ENCODE assay signal across 23 cellular contexts in genomic region chr3:27905625-27906024, GRCh38.
DNase-seq lines count a peak whose midpoint lies in the region; ATAC-seq, FAIRE-seq and TF ChIP-seq lines count a peak whose summit lies in the region.
"Had no signal": no experiment of that assay in that cellular context is flagged by ENCODE, and none has a peak within 500 bp of the region (broad histone marks: within the 10 kb centered on the region; RNA-seq: fewer than 3 reads in every experiment).

No MANE protein-coding gene starts in this region.

- in situ Hi-C loops in GM12878 (cut with MboI): no loop called here

- H3K9me2 ChIP-seq in GM23338 (ENCODE audit: insufficient read depth): no peaks in the 10 kb centered on the region
- no peaks in the 10 kb centered on the region for H3K9me2 ChIP-seq in Karpas-422 (replicated peaks; ENCODE audit: insufficient read depth, low read length)

- WGBS in GM12878 (ENCODE audit: insufficient coverage, insufficient replicate concordance, low lambda C conversion rate, missing lambda C conversion rate): 15% methylated on average over 2 of the region's 2 CpGs
- 89 to 95% methylated on average over 2 of the region's 2 CpGs for WGBS in tibial nerve, 2 donors

- H3K4me3 ChIP-seq in GM23338: no peak overlapping the region
- no peak overlapping the region for H3K4me3 ChIP-seq in GM12878
- H3K4me3 ChIP-seq in tibial nerve: no peak overlapping the region
- no peak overlapping the region for H3K4me3 ChIP-seq in Karpas-422 (ENCODE audit: low read length)
- H3K4me3 ChIP-seq: A549, colonic mucosa, esophagus squamous epithelium, gastroesophageal sphincter had no signal

- TF ChIP-seq RAD21 in GM12878 (IDR thresholded peaks at IDR 0.05; ENCODE audit: insufficient read depth, low read depth, low read length): no peak

- no peaks in the 10 kb centered on the region for H3F3A ChIP-seq in GM23338 (replicated peaks; ENCODE audit: low read depth)

- no peak overlapping the region for H3K27ac Mint-ChIP-seq in GM23338
- H3K27ac Mint-ChIP-seq in natural killer cell treated with Interleukin-12 subunit alpha and Interleukin-12 subunit beta and Interleukin-15 and Interleukin-18, amount 100 ng/mL, for 72 hours: peak overlapping the region in 1 of 2 donors; percentile 95
- H3K27ac Mint-ChIP-seq: B cell had no signal

- H3K4me1 ChIP-seq in GM23338 (ENCODE audit: insufficient read depth) (peaks cover 4% of the 10 kb centered on the region; the same call in 1 of the 2 replicates), GM12878 (ENCODE audit: control insufficient read depth, insufficient read depth, low read length) (no peaks in the 10 kb centered on the region), tibial nerve (no peaks in the 10 kb centered on the region), Karpas-422 (ENCODE audit: low read length) (no peaks in the 10 kb centered on the region)
- H3K4me1 ChIP-seq: A549, Caco-2, colonic mucosa, esophagus squamous epithelium, gastroesophageal sphincter had no signal

- SMC1A ChIA-PET in GM12878 (lab: Charles Lee; ENCODE audit: uncharacterized antibody, unreplicated experiment): interaction anchor here (0.6 to 6.4 kb wide), 15 partner anchors 9 to 599 kb away, joined by 3 to 30 read pairs (median 3); partner anchors contain the start of gene EOMES

- H4K20me1 ChIP-seq in GM23338 (replicated peaks; ENCODE audit: insufficient read depth) (no peaks in the 10 kb centered on the region), GM12878 (ENCODE audit: control insufficient read depth, insufficient read depth) (no peaks in the 10 kb centered on the region), Karpas-422 (ENCODE audit: insufficient read depth, low read depth, low read length) (no peaks in the 10 kb centered on the region)

- peaks cover 15% of the 10 kb centered on the region; the same call in 2 of the 3 replicates for H3K4me1 Mint-ChIP-seq in GM23338
- peaks cover 47 to 54% of the 10 kb centered on the region in 2 donors for H3K4me1 Mint-ChIP-seq in natural killer cell treated with Interleukin-12 subunit alpha and Interleukin-12 subunit beta and Interleukin-15 and Interleukin-18, amount 100 ng/mL, for 72 hours (ENCODE audit: low read depth in 2 of 2)
- H3K4me1 Mint-ChIP-seq: B cell had no signal

- POLR2A ChIA-PET in GM12878 (lab: Charles Lee): no interaction called here

- no peak overlapping the region for H3K4me2 ChIP-seq in GM23338
- H3K4me2 ChIP-seq in GM12878 (ENCODE audit: control insufficient read depth, insufficient read depth): no peak overlapping the region
- no peak overlapping the region for H3K4me2 ChIP-seq in Karpas-422 (ENCODE audit: low read depth, low read length, poor library complexity, severe bottlenecking)
- H3K4me2 ChIP-seq: A549 had no signal

- peaks cover 3% of the 10 kb centered on the region for H3K27me3 Mint-ChIP-seq in GM23338 (ENCODE audit: insufficient read depth, low read depth, poor library complexity)
- H3K27me3 Mint-ChIP-seq in natural killer cell treated with Interleukin-12 subunit alpha and Interleukin-12 subunit beta and Interleukin-15 and Interleukin-18, amount 100 ng/mL, for 72 hours: no peaks in the 10 kb centered on the region
- H3K27me3 Mint-ChIP-seq: B cell had no signal

- CTCF ChIA-PET in GM12878 (lab: Yijun Ruan, JAX): interaction anchor here (0.9 to 2.0 kb wide), 6 partner anchors 10 to 184 kb away, joined by 3 to 6 read pairs (median 3); partner anchors contain the start of gene EOMES

- FAIRE-seq in GM12878 (lab: Jason Lieb, UNC): no peak
- FAIRE-seq: A549 had no signal

- H3K9me3 ChIP-seq in GM12878 (replicated peaks; ENCODE audit: control insufficient read depth, insufficient read depth, low read length): no peaks in the 10 kb centered on the region
- no peaks in the 10 kb centered on the region for H3K9me3 ChIP-seq in tibial nerve
- no peaks in the 10 kb centered on the region for H3K9me3 ChIP-seq in Karpas-422 (ENCODE audit: low read length)
- H3K9me3 ChIP-seq: A549, Caco-2, colonic mucosa, esophagus squamous epithelium, gastroesophageal sphincter had no signal

- TF ChIP-seq EP300 in GM12878 (IDR thresholded peaks at IDR 0.05; ENCODE audit: borderline replicate concordance in 1 of 2, control insufficient read depth in 1 of 2, low read depth in 2 of 2, low read length in 2 of 2) (no peak), tibial nerve (IDR thresholded peaks at IDR 0.05) (no peak)

- no peak overlapping the region for H3K4me3 Mint-ChIP-seq in GM23338
- H3K4me3 Mint-ChIP-seq in natural killer cell treated with Interleukin-12 subunit alpha and Interleukin-12 subunit beta and Interleukin-15 and Interleukin-18, amount 100 ng/mL, for 72 hours: peak overlapping the region; percentile 13
- H3K4me3 Mint-ChIP-seq: B cell had no signal

- H3K36me3 ChIP-seq in GM23338 (ENCODE audit: insufficient read depth) (no peaks in the 10 kb centered on the region), GM12878 (ENCODE audit: control insufficient read depth in 2 of 2, insufficient read depth in 2 of 2, low read length in 1 of 2) (no peaks in the 10 kb centered on the region), tibial nerve (no peaks in the 10 kb centered on the region), Karpas-422 (ENCODE audit: insufficient read depth, low read length) (no peaks in the 10 kb centered on the region)
- H3K36me3 ChIP-seq: colonic mucosa, esophagus squamous epithelium, gastroesophageal sphincter had no signal

- no peaks in the 10 kb centered on the region for H3K36me3 Mint-ChIP-seq in GM23338 (ENCODE audit: low read depth)
- H3K36me3 Mint-ChIP-seq in natural killer cell treated with Interleukin-12 subunit alpha and Interleukin-12 subunit beta and Interleukin-15 and Interleukin-18, amount 100 ng/mL, for 72 hours: no peaks in the 10 kb centered on the region

- no peak overlapping the region for H3K27ac ChIP-seq in GM23338 (ENCODE audit: low read depth)
- no peak overlapping the region for H3K27ac ChIP-seq in GM12878 (ENCODE audit: control insufficient read depth, insufficient read depth)
- H3K27ac ChIP-seq in tibial nerve: no peak overlapping the region
- no peak overlapping the region for H3K27ac ChIP-seq in Karpas-422 (ENCODE audit: low read length)
- H3K27ac ChIP-seq: A549, colonic mucosa, esophagus squamous epithelium, gastroesophageal sphincter had no signal

- H3K9me3 Mint-ChIP-seq in GM23338: no peaks in the 10 kb centered on the region
- H3K9me3 Mint-ChIP-seq in natural killer cell treated with Interleukin-12 subunit alpha and Interleukin-12 subunit beta and Interleukin-15 and Interleukin-18, amount 100 ng/mL, for 72 hours: peaks cover 2% of the 10 kb centered on the region

- no peaks in the 10 kb centered on the region for H3K79me2 ChIP-seq in GM23338 (replicated peaks; ENCODE audit: insufficient read depth)
- H3K79me2 ChIP-seq in GM12878 (ENCODE audit: control insufficient read depth, insufficient read depth, low read length): no peaks in the 10 kb centered on the region
- H3K79me2 ChIP-seq in Karpas-422 (ENCODE audit: low read length): no peaks in the 10 kb centered on the region

- no peak for TF ChIP-seq CTCF in GM23338 (conservative IDR thresholded peaks at IDR 0.05; ENCODE audit: low read depth in 2 of 2)
- TF ChIP-seq CTCF in GM12878 (IDR thresholded peaks at IDR 0.05 in 2 of 3, conservative IDR thresholded peaks at IDR 0.05 in 1 of 3; ENCODE audit: control insufficient read depth in 2 of 3, extremely low read depth in 1 of 3, insufficient read depth in 1 of 3, low read depth in 3 of 3, low read length in 3 of 3): no peak
- TF ChIP-seq CTCF in tibial nerve (IDR thresholded peaks at IDR 0.05): no peak

- no TSS peak for BruUV-seq in GM12878 (replicated peaks; lab: Mats Ljungman, UMichigan)

- intact Hi-C loops in GM12878 (cut with micrococcal nuclease; ENCODE audit: unreplicated experiment): no loop called here

- TF ChIP-seq POLR2A in GM12878 (IDR thresholded peaks at IDR 0.05; ENCODE audit: low read depth, low read length) (no peak), tibial nerve (IDR thresholded peaks at IDR 0.05) (no peak)

- H3K9ac ChIP-seq in GM12878 (ENCODE audit: control insufficient read depth, insufficient read depth, low read length): no peak overlapping the region
- no peak overlapping the region for H3K9ac ChIP-seq in Karpas-422 (ENCODE audit: low read length)

- no peak overlapping the region for H2AFZ ChIP-seq in GM23338
- no peak overlapping the region for H2AFZ ChIP-seq in GM12878 (ENCODE audit: control insufficient read depth, low read depth, low read length)
- H2AFZ ChIP-seq in Karpas-422 (ENCODE audit: low read length): no peak overlapping the region

- no peaks in the 10 kb centered on the region for H3K27me3 ChIP-seq in GM23338 (ENCODE audit: insufficient read depth)
- H3K27me3 ChIP-seq in GM12878 (replicated peaks in 1 of 2; ENCODE audit: control insufficient read depth in 2 of 2, insufficient read depth in 2 of 2, low read length in 1 of 2): no peaks in the 10 kb centered on the region
- no peaks in the 10 kb centered on the region for H3K27me3 ChIP-seq in tibial nerve
- H3K27me3 ChIP-seq in Karpas-422 (ENCODE audit: low read length): no peaks in the 10 kb centered on the region
- H3K27me3 ChIP-seq: colonic mucosa, esophagus squamous epithelium, gastroesophageal sphincter had no signal

- RAD21 ChIA-PET in GM12878 (lab: Charles Lee; ENCODE audit: unreplicated experiment): interaction anchor here (0.8 kb wide), 1 partner anchor 18 kb away, joined by 3 read pairs; no protein-coding TSS in a partner anchor

- ATAC-seq in GM23338 (peak; percentile 80), GM12878 (peak; percentile 71)
- ATAC-seq in natural killer cell treated with Interleukin-12 subunit alpha and Interleukin-12 subunit beta and Interleukin-15 and Interleukin-18, amount 100 ng/mL, for 72 hours: peak; percentile 95 to 98
- ATAC-seq: A549, gastroesophageal sphincter, PC-3 had no signal

- DNase-seq in activated CD8-positive, alpha-beta memory T cell treated with anti-CD3 and anti-CD28 coated beads, Interleukin-2, amount 50 U/mL, for 4 hours: peak; percentile 35
- DNase-seq in activated CD8-positive, alpha-beta memory T cell treated with anti-CD3 and anti-CD28 coated beads, Interleukin-2, amount 50 U/mL, for 48 hours: no peak
- no peak for DNase-seq in GM23338 (ENCODE audit: low spot score)
- no peak for DNase-seq in GM12878 (ENCODE audit: low read depth, low spot score)
- peak; percentile 77 for DNase-seq in natural killer cell treated with Interleukin-12 subunit alpha and Interleukin-12 subunit beta and Interleukin-15 and Interleukin-18, amount 100 ng/mL, for 72 hours (ENCODE audit: low spot score)
- DNase-seq in hippocampal formation (lab: John Stamatoyannopoulos, UW): no peak
- no peak for DNase-seq in tibial nerve (ENCODE audit: low spot score in 2 of 2)
- DNase-seq in Karpas-422: no peak
- DNase-seq: Caco-2; colonic mucosa; esophagus squamous epithelium; mammary epithelial cell; NCI-H1105; NCI-H2029 treated with DMSO at 0.1 percent for 48 hours; NCI-H446; PC-3; retina; SHP77; stimulated activated CD4-positive, alpha-beta T cell treated with anti-CD3 and anti-CD28 coated beads, Interleukin-4, amount 100 ng/mL, for 24 hours; substantia nigra had no signal

TF ChIP-seq in GM23338, 12 proteins besides CTCF, POLR2A, EP300 and RAD21:
- TF ChIP-seq EZH2phosphoT487 (IDR thresholded peaks at IDR 0.05; ENCODE audit: unreplicated experiment) (no peak), STAT1 (IDR thresholded peaks at IDR 0.05; ENCODE audit: unreplicated experiment) (no peak)
TF ChIP-seq in GM23338: peak in this region for 0.

Comparison
In these comparisons a context has a peak if more than half of its experiments do, and no peak if none do; other contexts are left out.
1. DNase-seq: peak in activated CD8-positive, alpha-beta memory T cell treated with anti-CD3 and anti-CD28 coated beads, Interleukin-2, amount 50 U/mL, for 4 hours (single experiment) and natural killer cell treated with Interleukin-12 subunit alpha and Interleukin-12 subunit beta and Interleukin-15 and Interleukin-18, amount 100 ng/mL, for 72 hours (single experiment); none in activated CD8-positive, alpha-beta memory T cell treated with anti-CD3 and anti-CD28 coated beads, Interleukin-2, amount 50 U/mL, for 48 hours (single experiment), GM23338 (single experiment), GM12878 (single experiment), hippocampal formation (0 of 2), tibial nerve (0 of 2) and Karpas-422 (single experiment).
2. Peak in every context shown above with its lines, with median percentiles within 50 percentile points of each other: ATAC-seq.